ENCODE assay signal across 1 cellular context in the genomic region with DNA sequence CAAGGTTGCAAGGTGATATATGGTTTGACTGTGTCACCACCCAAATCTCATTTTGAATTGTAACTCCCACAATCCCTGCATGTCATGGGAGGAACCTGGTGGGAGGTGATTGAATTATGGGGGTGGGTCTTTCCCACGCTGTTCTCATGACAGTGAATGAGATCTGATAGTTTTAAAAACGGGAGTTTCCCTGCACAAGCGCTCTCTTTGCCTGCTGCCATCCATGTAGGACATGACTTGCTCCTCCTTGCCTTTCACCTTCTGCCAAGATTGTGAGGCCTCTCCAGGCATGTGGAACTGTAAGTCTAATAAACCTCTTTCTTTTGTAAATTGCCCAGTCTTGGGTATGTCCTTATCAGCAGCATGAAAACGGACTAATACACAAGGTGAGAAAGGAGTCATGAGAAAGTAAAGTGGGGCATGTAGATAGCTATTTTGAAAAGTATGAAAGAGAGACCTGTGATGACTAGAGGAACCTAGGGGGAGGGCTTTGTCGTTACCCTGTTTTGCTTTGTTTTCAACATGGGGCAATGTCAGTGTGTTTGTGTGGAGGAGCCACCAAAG.
TF ChIP-seq lines count a peak whose summit lies in the region.

No MANE protein-coding gene starts in this region.

TF ChIP-seq in HepG2, 621 proteins besides CTCF, POLR2A, EP300 and RAD21:
- no peak for TF ChIP-seq JARID2 (CRISPR knock-in tag; IDR thresholded peaks at IDR 0.05; ENCODE audit: insufficient replicate concordance)
- no peak for TF ChIP-seq ZBTB8A (CRISPR knock-in tag; IDR thresholded peaks at IDR 0.05; ENCODE audit: borderline replicate concordance, low read depth)
- TF ChIP-seq ZNF431 (CRISPR knock-in tag; IDR thresholded peaks at IDR 0.05; ENCODE audit: borderline replicate concordance, low read depth), result 0 out of 2 replicates have a peak, but pooled peaks have one; percentile 54
